1 cellular context compared by ENCODE assay signal in genomic region chr2:117980783-117981676, GRCh38.
TF ChIP-seq lines count a peak whose summit lies in the region.

No MANE protein-coding gene starts in this region.

TF ChIP-seq in SK-N-SH, 30 proteins besides CTCF, POLR2A, EP300 and RAD21 (continued from another document):
- TF ChIP-seq ZBTB33 (IDR thresholded peaks at IDR 0.05; ENCODE audit: borderline replicate concordance, low read depth) (peak; percentile 67; the same call in 1 of the 2 replicates), JUND (IDR thresholded peaks at IDR 0.05) (peak; percentile 97), IRF3 (IDR thresholded peaks at IDR 0.05; ENCODE audit: low read depth, low read length) (no peak), USF1 (IDR thresholded peaks at IDR 0.05; ENCODE audit: borderline replicate concordance, low read depth) (no peak), GABPA (IDR thresholded peaks at IDR 0.05; ENCODE audit: low read depth) (no peak), CHD2 (IDR thresholded peaks at IDR 0.05; ENCODE audit: low read length, partially characterized antibody) (no peak), YY1 (IDR thresholded peaks at IDR 0.05; ENCODE audit: low read depth) (no peak), RXRA (IDR thresholded peaks at IDR 0.05; ENCODE audit: borderline replicate concordance, low read depth) (peak; percentile 99), REST (IDR thresholded peaks at IDR 0.05; ENCODE audit: low read depth, low read length) (no peak)
